ENCODE assay signal across 6 cellular contexts in the genomic region with DNA sequence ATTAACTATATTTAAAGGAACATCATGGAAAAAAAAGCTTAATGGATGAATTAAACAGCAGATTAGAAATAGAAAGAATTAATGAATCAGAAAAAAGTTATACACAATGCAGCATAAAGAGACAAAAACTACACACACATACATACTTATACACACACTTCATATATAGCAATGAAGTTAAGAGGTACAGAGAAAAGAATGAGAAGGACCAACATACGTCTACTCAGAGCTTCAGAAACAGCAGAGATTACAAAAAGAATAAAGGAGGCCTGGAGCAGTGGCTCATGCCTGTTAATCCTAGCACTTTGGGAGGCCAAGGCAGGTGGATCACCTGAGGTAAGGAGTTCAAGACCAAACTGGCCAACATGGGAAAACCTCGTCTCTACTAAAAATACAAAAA.
"Had no signal": no experiment of that assay in that cellular context is flagged by ENCODE, and none has a peak within 500 bp of the region (broad histone marks: within the 10 kb centered on the region; RNA-seq: fewer than 3 reads in every experiment).

No MANE protein-coding gene starts in this region.

- DNase-seq: IMR-90, KBM-7, KG1 had no signal

- H3K4me3 ChIP-seq: K562 had no signal

- H3K27ac ChIP-seq: HL-60, KMS-11 had no signal
